In the genomic region with DNA sequence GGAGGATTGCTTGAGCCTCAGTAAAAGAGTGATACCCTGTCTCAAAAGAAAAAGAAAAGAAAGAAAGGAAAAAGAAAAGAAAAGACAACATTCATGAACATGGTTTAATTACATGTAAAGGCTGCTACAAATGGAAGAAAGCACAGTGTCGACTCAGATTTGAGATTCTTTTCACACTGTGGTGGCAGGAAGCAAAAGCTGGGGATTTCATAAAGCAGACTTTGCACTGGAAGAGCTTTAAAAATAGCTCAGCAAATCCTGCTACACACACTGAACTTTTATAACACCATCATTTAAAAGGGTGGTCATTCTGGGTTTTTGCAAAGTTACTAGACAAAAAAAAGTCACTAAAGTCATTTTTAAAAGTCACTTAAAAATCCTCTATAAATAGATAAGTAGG, we compare ENCODE assay signal across 1 cellular context.
A peak's percentile ranks its signal among the peaks of the same experiment; 100 is the strongest.
TF ChIP-seq lines count a peak whose summit lies in the region.

No MANE protein-coding gene starts in this region.

TF ChIP-seq in HepG2, 621 proteins besides CTCF, POLR2A, EP300 and RAD21 (continued from another document):
- TF ChIP-seq, protein P1, sequence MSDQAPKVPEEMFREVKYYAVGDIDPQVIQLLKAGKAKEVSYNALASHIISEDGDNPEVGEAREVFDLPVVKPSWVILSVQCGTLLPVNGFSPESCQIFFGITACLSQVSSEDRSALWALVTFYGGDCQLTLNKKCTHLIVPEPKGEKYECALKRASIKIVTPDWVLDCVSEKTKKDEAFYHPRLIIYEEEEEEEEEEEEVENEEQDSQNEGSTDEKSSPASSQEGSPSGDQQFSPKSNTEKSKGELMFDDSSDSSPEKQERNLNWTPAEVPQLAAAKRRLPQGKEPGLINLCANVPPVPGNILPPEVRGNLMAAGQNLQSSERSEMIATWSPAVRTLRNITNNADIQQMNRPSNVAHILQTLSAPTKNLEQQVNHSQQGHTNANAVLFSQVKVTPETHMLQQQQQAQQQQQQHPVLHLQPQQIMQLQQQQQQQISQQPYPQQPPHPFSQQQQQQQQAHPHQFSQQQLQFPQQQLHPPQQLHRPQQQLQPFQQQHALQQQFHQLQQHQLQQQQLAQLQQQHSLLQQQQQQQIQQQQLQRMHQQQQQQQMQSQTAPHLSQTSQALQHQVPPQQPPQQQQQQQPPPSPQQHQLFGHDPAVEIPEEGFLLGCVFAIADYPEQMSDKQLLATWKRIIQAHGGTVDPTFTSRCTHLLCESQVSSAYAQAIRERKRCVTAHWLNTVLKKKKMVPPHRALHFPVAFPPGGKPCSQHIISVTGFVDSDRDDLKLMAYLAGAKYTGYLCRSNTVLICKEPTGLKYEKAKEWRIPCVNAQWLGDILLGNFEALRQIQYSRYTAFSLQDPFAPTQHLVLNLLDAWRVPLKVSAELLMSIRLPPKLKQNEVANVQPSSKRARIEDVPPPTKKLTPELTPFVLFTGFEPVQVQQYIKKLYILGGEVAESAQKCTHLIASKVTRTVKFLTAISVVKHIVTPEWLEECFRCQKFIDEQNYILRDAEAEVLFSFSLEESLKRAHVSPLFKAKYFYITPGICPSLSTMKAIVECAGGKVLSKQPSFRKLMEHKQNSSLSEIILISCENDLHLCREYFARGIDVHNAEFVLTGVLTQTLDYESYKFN (CRISPR knock-in tag; conservative IDR thresholded peaks at IDR 0.05): peak; percentile 41
- TF ChIP-seq GLI4 (CRISPR knock-in tag; IDR thresholded peaks at IDR 0.05; ENCODE audit: borderline replicate concordance) (no peak), MEF2D (CRISPR knock-in tag; IDR thresholded peaks at IDR 0.05) (peak; percentile 98), ETV5 (CRISPR knock-in tag; IDR thresholded peaks at IDR 0.05; ENCODE audit: borderline replicate concordance) (peak; percentile 44; the same call in 1 of the 2 replicates), KAT2B (IDR thresholded peaks at IDR 0.05; ENCODE audit: borderline replicate concordance, low read depth, low read length) (no peak), RARA (CRISPR knock-in tag; IDR thresholded peaks at IDR 0.05) (0 out of 2 replicates have a peak, but pooled peaks have one; percentile 14), NR2F2 (IDR thresholded peaks at IDR 0.05; ENCODE audit: borderline replicate concordance, low read depth) (no peak), ZNF737 (CRISPR knock-in tag; IDR thresholded peaks at IDR 0.05; ENCODE audit: borderline replicate concordance) (no peak), HNF4A (CRISPR knock-in tag; IDR thresholded peaks at IDR 0.05) (peak; percentile 76), ZNF678 (CRISPR knock-in tag; IDR thresholded peaks at IDR 0.05) (no peak), GATAD2A (CRISPR knock-in tag; IDR thresholded peaks at IDR 0.05) (0 out of 2 replicates have a peak, but pooled peaks have one; percentile 28)
- TF ChIP-seq, protein P2, sequence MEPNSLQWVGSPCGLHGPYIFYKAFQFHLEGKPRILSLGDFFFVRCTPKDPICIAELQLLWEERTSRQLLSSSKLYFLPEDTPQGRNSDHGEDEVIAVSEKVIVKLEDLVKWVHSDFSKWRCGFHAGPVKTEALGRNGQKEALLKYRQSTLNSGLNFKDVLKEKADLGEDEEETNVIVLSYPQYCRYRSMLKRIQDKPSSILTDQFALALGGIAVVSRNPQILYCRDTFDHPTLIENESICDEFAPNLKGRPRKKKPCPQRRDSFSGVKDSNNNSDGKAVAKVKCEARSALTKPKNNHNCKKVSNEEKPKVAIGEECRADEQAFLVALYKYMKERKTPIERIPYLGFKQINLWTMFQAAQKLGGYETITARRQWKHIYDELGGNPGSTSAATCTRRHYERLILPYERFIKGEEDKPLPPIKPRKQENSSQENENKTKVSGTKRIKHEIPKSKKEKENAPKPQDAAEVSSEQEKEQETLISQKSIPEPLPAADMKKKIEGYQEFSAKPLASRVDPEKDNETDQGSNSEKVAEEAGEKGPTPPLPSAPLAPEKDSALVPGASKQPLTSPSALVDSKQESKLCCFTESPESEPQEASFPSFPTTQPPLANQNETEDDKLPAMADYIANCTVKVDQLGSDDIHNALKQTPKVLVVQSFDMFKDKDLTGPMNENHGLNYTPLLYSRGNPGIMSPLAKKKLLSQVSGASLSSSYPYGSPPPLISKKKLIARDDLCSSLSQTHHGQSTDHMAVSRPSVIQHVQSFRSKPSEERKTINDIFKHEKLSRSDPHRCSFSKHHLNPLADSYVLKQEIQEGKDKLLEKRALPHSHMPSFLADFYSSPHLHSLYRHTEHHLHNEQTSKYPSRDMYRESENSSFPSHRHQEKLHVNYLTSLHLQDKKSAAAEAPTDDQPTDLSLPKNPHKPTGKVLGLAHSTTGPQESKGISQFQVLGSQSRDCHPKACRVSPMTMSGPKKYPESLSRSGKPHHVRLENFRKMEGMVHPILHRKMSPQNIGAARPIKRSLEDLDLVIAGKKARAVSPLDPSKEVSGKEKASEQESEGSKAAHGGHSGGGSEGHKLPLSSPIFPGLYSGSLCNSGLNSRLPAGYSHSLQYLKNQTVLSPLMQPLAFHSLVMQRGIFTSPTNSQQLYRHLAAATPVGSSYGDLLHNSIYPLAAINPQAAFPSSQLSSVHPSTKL (CRISPR knock-in tag; IDR thresholded peaks at IDR 0.05): peak; percentile 48; the same call in 1 of the 2 replicates
- TF ChIP-seq, protein P3, sequence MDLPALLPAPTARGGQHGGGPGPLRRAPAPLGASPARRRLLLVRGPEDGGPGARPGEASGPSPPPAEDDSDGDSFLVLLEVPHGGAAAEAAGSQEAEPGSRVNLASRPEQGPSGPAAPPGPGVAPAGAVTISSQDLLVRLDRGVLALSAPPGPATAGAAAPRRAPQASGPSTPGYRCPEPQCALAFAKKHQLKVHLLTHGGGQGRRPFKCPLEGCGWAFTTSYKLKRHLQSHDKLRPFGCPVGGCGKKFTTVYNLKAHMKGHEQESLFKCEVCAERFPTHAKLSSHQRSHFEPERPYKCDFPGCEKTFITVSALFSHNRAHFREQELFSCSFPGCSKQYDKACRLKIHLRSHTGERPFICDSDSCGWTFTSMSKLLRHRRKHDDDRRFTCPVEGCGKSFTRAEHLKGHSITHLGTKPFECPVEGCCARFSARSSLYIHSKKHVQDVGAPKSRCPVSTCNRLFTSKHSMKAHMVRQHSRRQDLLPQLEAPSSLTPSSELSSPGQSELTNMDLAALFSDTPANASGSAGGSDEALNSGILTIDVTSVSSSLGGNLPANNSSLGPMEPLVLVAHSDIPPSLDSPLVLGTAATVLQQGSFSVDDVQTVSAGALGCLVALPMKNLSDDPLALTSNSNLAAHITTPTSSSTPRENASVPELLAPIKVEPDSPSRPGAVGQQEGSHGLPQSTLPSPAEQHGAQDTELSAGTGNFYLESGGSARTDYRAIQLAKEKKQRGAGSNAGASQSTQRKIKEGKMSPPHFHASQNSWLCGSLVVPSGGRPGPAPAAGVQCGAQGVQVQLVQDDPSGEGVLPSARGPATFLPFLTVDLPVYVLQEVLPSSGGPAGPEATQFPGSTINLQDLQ (CRISPR knock-in tag; IDR thresholded peaks at IDR 0.05): no peak
